In genomic region chr3:22988566-22988965, GRCh38 we compare ENCODE assay signal across 23 cellular contexts.
DNase-seq lines count a peak whose midpoint lies in the region; ATAC-seq, FAIRE-seq and TF ChIP-seq lines count a peak whose summit lies in the region.
"Had no signal": no experiment of that assay in that cellular context is flagged by ENCODE, and none has a peak within 500 bp of the region (broad histone marks: within the 10 kb centered on the region; RNA-seq: fewer than 3 reads in every experiment).

No MANE protein-coding gene starts in this region.

- TF ChIP-seq CTCF in Calu3 (IDR thresholded peaks at IDR 0.05; ENCODE audit: unreplicated experiment): no peak

- H3K14ac ChIP-seq in mesenchymal stem cell (ENCODE audit: low read length in 2 of 2): no peak overlapping the region

- H2BK15ac ChIP-seq in mesenchymal stem cell (ENCODE audit: low read depth, poor library complexity, severe bottlenecking): no peak overlapping the region

- FAIRE-seq in frontal cortex (lab: Jason Lieb, UNC): no peak
- FAIRE-seq: bronchial epithelial cell, endothelial cell of umbilical vein, GM18507, TTC549 had no signal

- H2BK5ac ChIP-seq in mesenchymal stem cell (ENCODE audit: low read depth, low read length, poor library complexity, severe bottlenecking): no peak overlapping the region

- no peak overlapping the region for H3K23ac ChIP-seq in mesenchymal stem cell (ENCODE audit: low read length in 2 of 2)

- no peaks in the 10 kb centered on the region for H3K9me3 Mint-ChIP-seq in Calu3 (ENCODE audit: low read depth, unreplicated experiment)
- H3K9me3 Mint-ChIP-seq in activated CD4-positive, alpha-beta T cell treated with anti-CD3 and anti-CD28 coated beads, Interleukin-2, amount 10 ng/mL, durations not matched to agents 24 days and 14 days: no peaks in the 10 kb centered on the region
- H3K9me3 Mint-ChIP-seq: activated naive CD8-positive, alpha-beta T cell treated with anti-CD3 and anti-CD28 coated beads, Interleukin-2, amount 50 U/mL, for 24 hours had no signal

- H3K18ac ChIP-seq in mesenchymal stem cell (ENCODE audit: low read depth in 1 of 2, low read length in 2 of 2): no peak overlapping the region

- H3K4me3 ChIP-seq in adipocyte (ENCODE audit: low read length): no peak overlapping the region
- H3K4me3 ChIP-seq in mesenchymal stem cell (ENCODE audit: insufficient read depth in 1 of 2, low read depth in 1 of 2, low read length in 2 of 2): no peak overlapping the region
- H3K4me3 ChIP-seq: suprapubic skin had no signal

- DNase-seq in Calu3 (peak; percentile 41), NCI-H187 (lab: John Stamatoyannopoulos, UW) (peak; percentile 19 to 48), adipocyte (ENCODE audit: low read depth) (peak; percentile 60), mesenchymal stem cell (no peak), frontal cortex (ENCODE audit: low spot score in 2 of 2) (no peak)
- DNase-seq in activated CD4-positive, alpha-beta T cell treated with anti-CD3 and anti-CD28 coated beads, Interleukin-2, amount 10 ng/mL, durations not matched to agents 24 days and 14 days: no peak
- DNase-seq: activated CD4-positive, alpha-beta T cell treated with anti-CD3 and anti-CD28 coated beads for 48 hours; activated CD8-positive, alpha-beta memory T cell treated with anti-CD3 and anti-CD28 coated beads, Interleukin-2, amount 50 U/mL, for 4 hours; activated effector memory CD4-positive, alpha-beta T cell treated with Interleukin-2 at 50 U/mL for 16 hours; activated naive CD8-positive, alpha-beta T cell treated with anti-CD3 and anti-CD28 coated beads, Interleukin-2, amount 50 U/mL, for 24 hours; CD4-positive, alpha-beta memory T cell; dermis blood vessel endothelial cell; foreskin fibroblast; KG1; left colon; NCI-H226; SHP77 had no signal

- H3K27ac Mint-ChIP-seq in Calu3 (ENCODE audit: unreplicated experiment): no peak overlapping the region
- H3K27ac Mint-ChIP-seq in activated CD4-positive, alpha-beta T cell treated with anti-CD3 and anti-CD28 coated beads, Interleukin-2, amount 10 ng/mL, durations not matched to agents 24 days and 14 days: no peak overlapping the region
- H3K27ac Mint-ChIP-seq: activated naive CD8-positive, alpha-beta T cell treated with anti-CD3 and anti-CD28 coated beads, Interleukin-2, amount 50 U/mL, for 24 hours; CD4-positive, alpha-beta memory T cell had no signal

- no peak overlapping the region for H2BK120ac ChIP-seq in mesenchymal stem cell (ENCODE audit: low read depth, low read length)

- no peak overlapping the region for H2AFZ ChIP-seq in mesenchymal stem cell (ENCODE audit: low read depth, low read length)

- no peaks in the 10 kb centered on the region for H3K36me3 Mint-ChIP-seq in Calu3 (ENCODE audit: insufficient read depth, unreplicated experiment)
- no peaks in the 10 kb centered on the region for H3K36me3 Mint-ChIP-seq in activated CD4-positive, alpha-beta T cell treated with anti-CD3 and anti-CD28 coated beads, Interleukin-2, amount 10 ng/mL, durations not matched to agents 24 days and 14 days (ENCODE audit: low read depth)
- H3K36me3 Mint-ChIP-seq: CD4-positive, alpha-beta memory T cell had no signal

- H3K36me3 ChIP-seq in adipocyte (ENCODE audit: control insufficient read depth, insufficient read depth, low read length, severe bottlenecking) (no peaks in the 10 kb centered on the region), mesenchymal stem cell (ENCODE audit: control insufficient read depth in 1 of 2, insufficient read depth in 2 of 2, low read depth in 1 of 2, low read length in 2 of 2) (peaks cover 0 to 5% of the 10 kb centered on the region in 2 experiments)
- H3K36me3 ChIP-seq: suprapubic skin had no signal

- H3K4me1 Mint-ChIP-seq in Calu3 (ENCODE audit: low read depth, unreplicated experiment): no peaks in the 10 kb centered on the region
- H3K4me1 Mint-ChIP-seq in activated CD4-positive, alpha-beta T cell treated with anti-CD3 and anti-CD28 coated beads, Interleukin-2, amount 10 ng/mL, durations not matched to agents 24 days and 14 days: no peaks in the 10 kb centered on the region
- H3K4me1 Mint-ChIP-seq: activated naive CD8-positive, alpha-beta T cell treated with anti-CD3 and anti-CD28 coated beads, Interleukin-2, amount 50 U/mL, for 24 hours; CD4-positive, alpha-beta memory T cell had no signal

- no peaks in the 10 kb centered on the region for H3K27me3 ChIP-seq in adipocyte (replicated peaks; ENCODE audit: control insufficient read depth, insufficient read depth, low read length)
- H3K27me3 ChIP-seq in mesenchymal stem cell (ENCODE audit: control insufficient read depth in 1 of 2, insufficient read depth in 1 of 2, low read length in 2 of 2): no peaks in the 10 kb centered on the region
- H3K27me3 ChIP-seq: suprapubic skin had no signal

- no peak overlapping the region for H3K4me2 ChIP-seq in mesenchymal stem cell (ENCODE audit: low read length, poor library complexity, severe bottlenecking)

- H3K4me1 ChIP-seq in adipocyte (ENCODE audit: control insufficient read depth, insufficient read depth, low read length) (peaks cover 6% of the 10 kb centered on the region), mesenchymal stem cell (ENCODE audit: control insufficient read depth, insufficient read depth, low read depth, low read length) (peaks cover 6% of the 10 kb centered on the region)
- H3K4me1 ChIP-seq: suprapubic skin had no signal

- no peak overlapping the region for H2AK5ac ChIP-seq in mesenchymal stem cell (ENCODE audit: low read length, severe bottlenecking)

- intact Hi-C loops in Calu3 (cut with micrococcal nuclease; ENCODE audit: unreplicated experiment): no loop called here
- intact Hi-C loops in activated CD4-positive, alpha-beta T cell treated with anti-CD3 and anti-CD28 coated beads, Interleukin-2, amount 10 ng/mL, durations not matched to agents 24 days and 14 days (cut with micrococcal nuclease): no loop called here

- H4K8ac ChIP-seq in mesenchymal stem cell (ENCODE audit: low read length): no peak overlapping the region

- H3K27ac ChIP-seq in mesenchymal stem cell (ENCODE audit: low read length, poor library complexity, severe bottlenecking): peak overlapping the region; percentile 75
- H3K27ac ChIP-seq: suprapubic skin had no signal

- CTCF ChIA-PET in Calu3 (lab: Charles Lee): no interaction called here

- H3K4ac ChIP-seq in mesenchymal stem cell (ENCODE audit: low read depth in 1 of 2, low read length in 2 of 2): no peak overlapping the region

- H3K9me3 ChIP-seq in adipocyte (ENCODE audit: control insufficient read depth, low read length): peaks cover 13% of the 10 kb centered on the region
- H3K9me3 ChIP-seq in mesenchymal stem cell (ENCODE audit: control insufficient read depth, low read length): peaks cover 15% of the 10 kb centered on the region
- H3K9me3 ChIP-seq: suprapubic skin had no signal

- no peak for ATAC-seq in GM21619 (IDR thresholded peaks at IDR 0.05; ENCODE audit: unreplicated experiment)
- ATAC-seq: activated naive CD8-positive, alpha-beta T cell treated with anti-CD3 and anti-CD28 coated beads, Interleukin-2, amount 50 U/mL, for 24 hours; left colon had no signal

- H2BK12ac ChIP-seq in mesenchymal stem cell (ENCODE audit: low read length in 2 of 2): no peak overlapping the region

- no peak overlapping the region for H3K4me3 Mint-ChIP-seq in Calu3 (ENCODE audit: low read depth, unreplicated experiment)
- no peak overlapping the region for H3K4me3 Mint-ChIP-seq in activated CD4-positive, alpha-beta T cell treated with anti-CD3 and anti-CD28 coated beads, Interleukin-2, amount 10 ng/mL, durations not matched to agents 24 days and 14 days
- H3K4me3 Mint-ChIP-seq: activated naive CD8-positive, alpha-beta T cell treated with anti-CD3 and anti-CD28 coated beads, Interleukin-2, amount 50 U/mL, for 24 hours; CD4-positive, alpha-beta memory T cell had no signal

- no TSS peak for BruUV-seq in Calu3 (replicated peaks; lab: Mats Ljungman, UMichigan)

- no peaks in the 10 kb centered on the region for H3K79me1 ChIP-seq in mesenchymal stem cell (replicated peaks; ENCODE audit: low read length, poor library complexity, severe bottlenecking)

- no peak overlapping the region for H4K91ac ChIP-seq in mesenchymal stem cell (ENCODE audit: low read length)

- H3K9ac ChIP-seq in adipocyte (ENCODE audit: low read length) (no peak overlapping the region), mesenchymal stem cell (ENCODE audit: low read length) (no peak overlapping the region)

- peaks cover 11% of the 10 kb centered on the region for H3K27me3 Mint-ChIP-seq in Calu3 (ENCODE audit: unreplicated experiment)
- no peaks in the 10 kb centered on the region for H3K27me3 Mint-ChIP-seq in activated CD4-positive, alpha-beta T cell treated with anti-CD3 and anti-CD28 coated beads, Interleukin-2, amount 10 ng/mL, durations not matched to agents 24 days and 14 days
- H3K27me3 Mint-ChIP-seq: activated naive CD8-positive, alpha-beta T cell treated with anti-CD3 and anti-CD28 coated beads, Interleukin-2, amount 50 U/mL, for 24 hours; CD4-positive, alpha-beta memory T cell had no signal

Comparison
In these comparisons a context has a peak if more than half of its experiments do, and no peak if none do; other contexts are left out.
1. DNase-seq: peak in Calu3 (single experiment), NCI-H187 (2 of 2) and adipocyte (single experiment); none in mesenchymal stem cell (single experiment), activated CD4-positive, alpha-beta T cell treated with anti-CD3 and anti-CD28 coated beads, Interleukin-2, amount 10 ng/mL, durations not matched to agents 24 days and 14 days (single experiment) and frontal cortex (0 of 2).